20 cellular contexts compared by ENCODE assay signal in the genomic region with DNA sequence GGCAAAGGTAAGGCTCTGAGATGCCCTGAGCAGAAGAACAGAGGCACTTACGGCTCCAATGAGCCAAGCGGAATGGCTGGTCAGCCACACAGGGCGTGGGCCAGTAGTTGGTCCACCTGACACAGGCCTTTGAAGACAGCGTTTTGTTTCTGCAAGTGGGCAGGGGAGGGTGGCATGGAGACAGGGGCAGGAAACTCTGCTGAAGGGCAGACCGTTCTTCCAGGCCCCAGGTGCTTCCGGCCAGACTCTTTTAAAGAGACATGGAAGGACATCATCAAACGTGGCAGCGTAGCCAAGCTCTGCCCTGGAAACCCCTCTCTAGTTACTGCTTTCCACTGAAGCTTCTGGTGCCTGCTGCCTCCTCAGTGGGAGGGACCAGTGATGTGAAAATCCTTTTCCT.
"Had no signal": no experiment of that assay in that cellular context is flagged by ENCODE, and none has a peak within 500 bp of the region (broad histone marks: within the 10 kb centered on the region; RNA-seq: fewer than 3 reads in every experiment).

No MANE protein-coding gene starts in this region.

- H3K36me3 Mint-ChIP-seq: brain; naive thymus-derived CD8-positive, alpha-beta T cell; T-cell had no signal

- H3K9me3 Mint-ChIP-seq: activated naive CD8-positive, alpha-beta T cell treated with anti-CD3 and anti-CD28 coated beads, Interleukin-2, amount 50 U/mL, for 24 hours; naive thymus-derived CD8-positive, alpha-beta T cell; stimulated activated naive CD8-positive, alpha-beta T cell treated with anti-CD3 and anti-CD28 coated beads, Interleukin-15, amount 100 ng/mL, for 72 hours; T-cell had no signal

- H3K9me3 ChIP-seq: gastrocnemius medialis, heart right ventricle, testis, upper lobe of right lung had no signal

- H3K36me3 ChIP-seq: gastrocnemius medialis, heart right ventricle, upper lobe of right lung had no signal

- H3K4me3 ChIP-seq: gastrocnemius medialis, heart right ventricle, testis, upper lobe of right lung had no signal

- DNase-seq: activated CD4-positive, alpha-beta T cell treated with anti-CD3 and anti-CD28 coated beads for 48 hours; activated CD4-positive, CD25-positive, alpha-beta regulatory T cell; activated CD8-positive, alpha-beta T cell treated with anti-CD3 and anti-CD28 coated beads for 36 hours; activated naive CD4-positive, alpha-beta T cell treated with anti-CD3 and anti-CD28 coated beads, Interleukin-2, amount 10 ng/mL, durations not matched to agents 7 days and 5 days; activated naive CD8-positive, alpha-beta T cell treated with anti-CD3 and anti-CD28 coated beads, Interleukin-2, amount 50 U/mL, for 24 hours; activated T-cell treated with anti-CD3 and anti-CD28 coated beads, Interleukin-2, amount 50 U/mL, for 24 hours; anterior cingulate cortex; caudate nucleus; gastrocnemius medialis; heart right ventricle; left ventricle myocardium superior; naive thymus-derived CD8-positive, alpha-beta T cell; retina; stimulated activated CD4-positive, alpha-beta T cell treated with anti-CD3 and anti-CD28 coated beads, Interleukin-12 subunit alpha, Interleukin-12 subunit beta, amount 100 ng/mL, for 4 hours; stimulated activated naive CD8-positive, alpha-beta T cell treated with anti-CD3 and anti-CD28 coated beads, Interleukin-15, amount 100 ng/mL, for 72 hours; T-cell; testis; upper lobe of right lung had no signal

- H3K27ac ChIP-seq: gastrocnemius medialis, heart right ventricle, testis, upper lobe of right lung had no signal

- H3K27ac Mint-ChIP-seq: activated CD8-positive, alpha-beta T cell treated with anti-CD3 and anti-CD28 coated beads for 36 hours; activated naive CD4-positive, alpha-beta T cell treated with anti-CD3 and anti-CD28 coated beads, Interleukin-2, amount 10 ng/mL, durations not matched to agents 7 days and 5 days; activated naive CD8-positive, alpha-beta T cell treated with anti-CD3 and anti-CD28 coated beads, Interleukin-2, amount 50 U/mL, for 24 hours; activated T-cell treated with anti-CD3 and anti-CD28 coated beads, Interleukin-2, amount 50 U/mL, for 24 hours; brain; stimulated activated naive CD8-positive, alpha-beta T cell treated with anti-CD3 and anti-CD28 coated beads, Interleukin-15, amount 100 ng/mL, for 72 hours; T-cell had no signal

- H3K4me3 Mint-ChIP-seq: activated CD8-positive, alpha-beta T cell treated with anti-CD3 and anti-CD28 coated beads for 36 hours; activated naive CD4-positive, alpha-beta T cell treated with anti-CD3 and anti-CD28 coated beads, Interleukin-2, amount 10 ng/mL, durations not matched to agents 7 days and 5 days; activated naive CD8-positive, alpha-beta T cell treated with anti-CD3 and anti-CD28 coated beads, Interleukin-2, amount 50 U/mL, for 24 hours; activated T-cell treated with anti-CD3 and anti-CD28 coated beads, Interleukin-2, amount 50 U/mL, for 24 hours; brain; naive thymus-derived CD8-positive, alpha-beta T cell; stimulated activated naive CD8-positive, alpha-beta T cell treated with anti-CD3 and anti-CD28 coated beads, Interleukin-15, amount 100 ng/mL, for 72 hours; T-cell had no signal

- ATAC-seq: activated CD8-positive, alpha-beta T cell treated with anti-CD3 and anti-CD28 coated beads for 36 hours; activated naive CD8-positive, alpha-beta T cell treated with anti-CD3 and anti-CD28 coated beads, Interleukin-2, amount 50 U/mL, for 24 hours; gastrocnemius medialis; left ventricle myocardium superior; naive thymus-derived CD8-positive, alpha-beta T cell; SK-N-SH treated with all-trans-retinoic acid at 6 μM for 48 hours; stimulated activated naive CD8-positive, alpha-beta T cell treated with anti-CD3 and anti-CD28 coated beads, Interleukin-15, amount 100 ng/mL, for 72 hours; T-cell; upper lobe of right lung had no signal

- H3K27me3 Mint-ChIP-seq: activated CD8-positive, alpha-beta T cell treated with anti-CD3 and anti-CD28 coated beads for 36 hours; activated naive CD4-positive, alpha-beta T cell treated with anti-CD3 and anti-CD28 coated beads, Interleukin-2, amount 10 ng/mL, durations not matched to agents 7 days and 5 days; activated naive CD8-positive, alpha-beta T cell treated with anti-CD3 and anti-CD28 coated beads, Interleukin-2, amount 50 U/mL, for 24 hours; activated T-cell treated with anti-CD3 and anti-CD28 coated beads, Interleukin-2, amount 50 U/mL, for 24 hours; naive thymus-derived CD8-positive, alpha-beta T cell; stimulated activated naive CD8-positive, alpha-beta T cell treated with anti-CD3 and anti-CD28 coated beads, Interleukin-15, amount 100 ng/mL, for 72 hours; T-cell had no signal

- H3K27me3 ChIP-seq: gastrocnemius medialis, heart right ventricle, testis, upper lobe of right lung had no signal

- H3K4me1 ChIP-seq: gastrocnemius medialis, testis, upper lobe of right lung had no signal
